23 cellular contexts compared by ENCODE assay signal in the genomic region with DNA sequence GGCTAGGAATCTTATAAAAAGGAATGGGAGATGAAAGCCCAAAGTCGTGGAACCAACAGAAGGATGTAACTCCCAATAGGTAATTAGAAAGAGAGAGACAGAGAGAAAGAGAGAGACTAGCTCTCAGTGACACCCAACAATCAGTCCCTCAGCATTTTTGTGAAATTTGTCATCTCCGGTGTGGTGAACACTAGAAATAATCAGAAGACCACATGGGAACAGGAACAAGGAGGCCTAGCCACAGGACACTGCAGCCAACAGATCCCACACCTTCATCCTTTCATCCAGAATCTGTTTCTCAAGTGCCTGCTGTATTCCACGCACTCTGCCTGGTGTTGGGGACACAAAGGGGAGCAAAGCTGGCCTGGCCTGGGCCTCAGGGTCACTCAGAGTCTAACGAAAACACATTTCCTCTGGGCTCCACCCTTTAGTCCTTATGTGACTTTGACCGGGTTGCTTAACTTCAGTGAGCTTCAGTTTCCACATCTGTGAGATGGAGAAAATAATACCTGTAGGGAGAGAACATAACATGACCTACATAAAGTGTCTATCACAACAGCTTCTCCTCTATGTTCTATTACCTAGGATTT. TPM values are rescaled to one million over a fixed set of nuclear protein-coding genes. Genes with fewer than 3 reads are reported as not detected.
DNase-seq lines count a peak whose midpoint lies in the region; ATAC-seq, FAIRE-seq and TF ChIP-seq lines count a peak whose summit lies in the region.
"Had no signal": no experiment of that assay in that cellular context is flagged by ENCODE, and none has a peak within 500 bp of the region (broad histone marks: within the 10 kb centered on the region; RNA-seq: fewer than 3 reads in every experiment).

No MANE protein-coding gene starts in this region.

- H3K27me3 Mint-ChIP-seq in osteocyte (ENCODE audit: unreplicated experiment) = no peaks in the 10 kb centered on the region
- H3K27me3 Mint-ChIP-seq: activated naive CD8-positive, alpha-beta T cell; B cell had no signal

- H3K36me3 Mint-ChIP-seq in osteocyte (ENCODE audit: unreplicated experiment) = no peaks in the 10 kb centered on the region
- H3K36me3 Mint-ChIP-seq: activated naive CD8-positive, alpha-beta T cell; stimulated activated effector memory CD8-positive, alpha-beta T cell treated with anti-CD3 and anti-CD28 coated beads, Interleukin-12 subunit alpha, Interleukin-12 subunit beta, amount 100 ng/mL, for 72 hours had no signal

- H3K4me1 Mint-ChIP-seq in osteocyte (ENCODE audit: unreplicated experiment) = peaks cover 34% of the 10 kb centered on the region

- no peaks in the 10 kb centered on the region for H3K9me3 ChIP-seq in esophagus (ENCODE audit: control insufficient read depth in 2 of 2, insufficient read depth in 1 of 2, low read depth in 1 of 2, low read length in 1 of 2)
- no peaks in the 10 kb centered on the region for H3K9me3 ChIP-seq in body of pancreas
- H3K9me3 ChIP-seq: neutrophil, testis had no signal

- CTCF ChIA-PET in RWPE1 (lab: Yijun Ruan, JAX) = no interaction called here

- intact Hi-C loops in body of pancreas (cut with DNase I) = no loop called here

- peaks cover 0 to 11% of the 10 kb centered on the region in 2 donors for H3K4me1 ChIP-seq in esophagus (ENCODE audit: control insufficient read depth in 2 of 2, insufficient read depth in 2 of 2, low read length in 1 of 2)
- no peaks in the 10 kb centered on the region for H3K4me1 ChIP-seq in body of pancreas
- H3K4me1 ChIP-seq: testis had no signal

- ATAC-seq in HG03342 (IDR thresholded peaks at IDR 0.05; ENCODE audit: unreplicated experiment) (no peak), body of pancreas (no peak)
- ATAC-seq: activated CD4-positive, CD25-positive, alpha-beta regulatory T cell treated with anti-CD3 and anti-CD28 coated beads, Interleukin-2, amount 50 U/mL, for 24 hours; stimulated activated effector memory CD8-positive, alpha-beta T cell treated with anti-CD3 and anti-CD28 coated beads, Interleukin-12 subunit alpha, Interleukin-12 subunit beta, amount 100 ng/mL, for 72 hours had no signal

- no peaks in the 10 kb centered on the region for H3K9me3 Mint-ChIP-seq in osteocyte (ENCODE audit: unreplicated experiment)
- H3K9me3 Mint-ChIP-seq: activated T-helper 1 cell treated with anti-CD3 and anti-CD28 coated beads, Interleukin-12 subunit alpha, Interleukin-12 subunit beta, Interleukin-2, Interleukin-4 antibody, amounts not matched to agents 30 ng/mL and 10 ng/mL and 1 ng/mL, durations not matched to agents 14 hours and 24 hours and 36 hours; stimulated activated effector memory CD8-positive, alpha-beta T cell treated with anti-CD3 and anti-CD28 coated beads, Interleukin-12 subunit alpha, Interleukin-12 subunit beta, amount 100 ng/mL, for 72 hours had no signal

- H3K27ac ChIP-seq in esophagus (ENCODE audit: low read depth in 2 of 2, low read length in 1 of 2) (peak overlapping the region; percentile 77 to 82), body of pancreas (no peak overlapping the region), RWPE1 (no peak overlapping the region)
- H3K27ac ChIP-seq: neutrophil, testis had no signal

- peak; percentile 73 for DNase-seq in EL
- DNase-seq in RCC 7860 (ENCODE audit: low spot score) = peak; percentile 74
- no peak for DNase-seq in osteocyte (ENCODE audit: extremely low spot score, unreplicated experiment)
- no peak for DNase-seq in body of pancreas
- DNase-seq in RWPE1 (ENCODE audit: low spot score) = no peak
- DNase-seq: Calu3, cortex of kidney, NCI-H146, NCI-H774, retina, testis had no signal

- TF ChIP-seq CTCF in osteocyte (IDR thresholded peaks at IDR 0.05) (no peak), body of pancreas (IDR thresholded peaks at IDR 0.05) (no peak), RWPE1 (conservative IDR thresholded peaks at IDR 0.05; ENCODE audit: low read depth) (no peak)

- peak overlapping the region; percentile 52 for H3K27ac Mint-ChIP-seq in osteocyte (ENCODE audit: unreplicated experiment)
- H3K27ac Mint-ChIP-seq: activated naive CD8-positive, alpha-beta T cell; activated T-helper 1 cell treated with anti-CD3 and anti-CD28 coated beads, Interleukin-12 subunit alpha, Interleukin-12 subunit beta, Interleukin-2, Interleukin-4 antibody, amounts not matched to agents 30 ng/mL and 10 ng/mL and 1 ng/mL, durations not matched to agents 14 hours and 24 hours and 36 hours; B cell; stimulated activated effector memory CD8-positive, alpha-beta T cell treated with anti-CD3 and anti-CD28 coated beads, Interleukin-12 subunit alpha, Interleukin-12 subunit beta, amount 100 ng/mL, for 72 hours had no signal

- WGBS in esophagus, 2 donors = 74 to 83% methylated on average over 5 of the region's 5 CpGs
- WGBS in body of pancreas, 2 donors = 76 to 85% methylated on average over 5 of the region's 5 CpGs

- no peak for TF ChIP-seq POLR2A in body of pancreas (IDR thresholded peaks at IDR 0.05)

- no peak overlapping the region for H3K4me3 ChIP-seq in esophagus (ENCODE audit: low read depth in 1 of 2, low read length in 2 of 2)
- no peak overlapping the region for H3K4me3 ChIP-seq in body of pancreas
- H3K4me3 ChIP-seq: testis had no signal

- POLR2A ChIA-PET in RWPE1 (lab: Yijun Ruan, JAX; ENCODE audit: low non-redundant PET) = no interaction called here

- FAIRE-seq in RCC 7860 (lab: Jason Lieb, UNC) = no peak
- FAIRE-seq: frontal cortex, G401.6, GM19239, H1 had no signal

- H3K36me3 ChIP-seq in esophagus (ENCODE audit: control insufficient read depth in 2 of 2, insufficient read depth in 2 of 2, low read length in 1 of 2) (peaks cover 0 to 2% of the 10 kb centered on the region in 2 donors), body of pancreas (replicated peaks in 1 of 2; ENCODE audit: insufficient read depth in 1 of 2, low read depth in 2 of 2) (no peaks in the 10 kb centered on the region)
- H3K36me3 ChIP-seq: neutrophil had no signal

- no peak overlapping the region for H3K4me3 Mint-ChIP-seq in osteocyte (ENCODE audit: unreplicated experiment)
- H3K4me3 Mint-ChIP-seq: activated naive CD8-positive, alpha-beta T cell; activated T-helper 1 cell treated with anti-CD3 and anti-CD28 coated beads, Interleukin-12 subunit alpha, Interleukin-12 subunit beta, Interleukin-2, Interleukin-4 antibody, amounts not matched to agents 30 ng/mL and 10 ng/mL and 1 ng/mL, durations not matched to agents 14 hours and 24 hours and 36 hours; B cell; stimulated activated effector memory CD8-positive, alpha-beta T cell treated with anti-CD3 and anti-CD28 coated beads, Interleukin-12 subunit alpha, Interleukin-12 subunit beta, amount 100 ng/mL, for 72 hours had no signal

- no peaks in the 10 kb centered on the region for H3K27me3 ChIP-seq in esophagus (ENCODE audit: control insufficient read depth in 1 of 2, insufficient read depth in 2 of 2, low read length in 2 of 2)
- no peaks in the 10 kb centered on the region for H3K27me3 ChIP-seq in body of pancreas
- H3K27me3 ChIP-seq: neutrophil, testis had no signal

RNA-seq across cellular contexts. Expression of a gene that starts 53.1 kb away (rescaled TPM):
- 10 to 100 TPM; 24.1 to 27.4 TPM for polyA plus RNA-seq in esophagus
- total RNA-seq in osteocyte = 25.9 and 26.2 TPM in 2 replicates
- 1 to 10 TPM in 1 of 2 donors, under 1 TPM in 1; 0.99 to 2.3 TPM for total RNA-seq in body of pancreas

Comparison
In these comparisons a context has a peak if more than half of its experiments do, and no peak if none do; other contexts are left out.
1. DNase-seq: peak in EL (single experiment) and RCC 7860 (single experiment); none in osteocyte (single experiment), body of pancreas (0 of 4) and RWPE1 (single experiment).
2. H3K27ac ChIP-seq: peak in esophagus (2 of 2); none in body of pancreas (0 of 4) and RWPE1 (single experiment).